8 cellular contexts compared by ENCODE assay signal in the genomic region with DNA sequence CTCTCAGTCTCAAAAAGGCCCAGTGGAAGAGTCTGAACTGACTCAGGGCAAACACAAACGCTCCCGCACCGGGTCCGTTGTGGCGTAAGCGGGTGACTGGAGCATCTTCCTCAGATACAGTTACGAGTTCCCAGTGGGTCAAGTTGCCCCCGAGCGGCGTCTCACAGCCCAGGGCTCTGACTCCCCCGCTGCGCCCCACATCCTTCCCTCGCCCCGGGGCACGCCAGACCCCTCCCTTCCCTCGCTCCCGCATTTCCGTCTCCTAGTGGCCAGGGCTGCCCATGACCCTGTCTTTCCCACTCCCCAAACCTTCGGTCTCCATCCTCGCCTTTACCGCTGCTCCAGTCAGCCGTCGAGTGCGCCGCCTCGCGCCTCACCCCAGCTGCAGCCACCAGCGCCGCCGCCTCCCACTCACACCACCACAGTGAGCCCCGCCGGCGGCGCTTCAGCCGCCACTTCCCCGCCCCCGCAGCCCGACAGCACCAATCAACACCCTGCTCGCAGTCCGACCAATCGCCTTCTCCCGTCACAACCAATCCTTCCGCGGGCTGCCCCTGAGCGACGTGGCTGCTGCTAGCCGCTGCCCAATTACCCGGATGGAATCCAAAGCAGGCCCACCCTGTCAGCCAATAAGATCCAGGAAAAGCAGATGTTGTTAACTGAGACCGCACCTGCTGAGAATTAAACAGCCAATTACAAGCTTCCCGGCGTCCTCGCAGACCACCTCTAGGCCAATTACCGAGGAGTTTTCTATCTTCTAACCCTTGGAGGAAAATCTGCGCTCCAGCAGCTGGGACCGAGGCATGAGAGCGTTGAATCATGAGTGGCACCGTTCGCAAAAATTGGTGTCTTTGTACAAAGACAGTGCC. TPM values are rescaled to one million over a fixed set of nuclear protein-coding genes. Genes with fewer than 3 reads are reported as not detected.
DNase-seq lines count a peak whose midpoint lies in the region; ATAC-seq, FAIRE-seq and TF ChIP-seq lines count a peak whose summit lies in the region.

TDRKH (minus strand) TSS at position 430 of the 869 bp plus-strand sequence. CDS start 7,478 bp downstream, outside the sequence.

- ATAC-seq in HG02642 (IDR thresholded peaks at IDR 0.05; ENCODE audit: poor library complexity, unreplicated experiment) (peak; percentile 96), Right ventricle myocardium superior (ENCODE audit: poor library complexity) (peak; percentile 99), pancreas (peak; percentile 96 to 99 (median 98))
- ATAC-seq in activated naive CD8-positive, alpha-beta T cell treated with anti-CD3 and anti-CD28 coated beads, Interleukin-2, amount 10 ng/mL, durations not matched to agents 7 days and 5 days (ENCODE audit: low read depth): peak; percentile 97

- 0 to 1% methylated on average over 58 of the region's 58 CpGs for WGBS in pancreas, 2 donors
- 1% methylated on average over 58 of the region's 58 CpGs for WGBS in tibial nerve, 2 donors

- TF ChIP-seq POLR2A in tibial nerve (IDR thresholded peaks at IDR 0.05): peak; percentile 10 to 74

- H4K20me1 ChIP-seq in SU-DHL-6 (ENCODE audit: low read depth, low read length): no peaks in the 10 kb centered on the region

- H3K27ac ChIP-seq in SU-DHL-6 (ENCODE audit: low read depth, low read length): no peak within 1 kb of the TSS
- peak within 1 kb of the TSS; percentile 30 to 62 (median 50) for H3K27ac ChIP-seq in pancreas
- H3K27ac ChIP-seq in tibial nerve: peak within 1 kb of the TSS in 3 of 4 donors; percentile 56 to 71 (median 57)

- H3K36me3 ChIP-seq in SU-DHL-6 (ENCODE audit: low read length): no peaks in the 10 kb centered on the region
- no peaks in the 10 kb centered on the region for H3K36me3 ChIP-seq in pancreas
- peaks cover 0 to 6% (median 0%) of the 10 kb centered on the region in 3 donors for H3K36me3 ChIP-seq in tibial nerve

- H3K9me3 Mint-ChIP-seq in activated naive CD8-positive, alpha-beta T cell treated with anti-CD3 and anti-CD28 coated beads, Interleukin-2, amount 10 ng/mL, durations not matched to agents 7 days and 5 days: no peaks in the 10 kb centered on the region

- no peaks in the 10 kb centered on the region for H3K36me3 Mint-ChIP-seq in activated naive CD8-positive, alpha-beta T cell treated with anti-CD3 and anti-CD28 coated beads, Interleukin-2, amount 10 ng/mL, durations not matched to agents 7 days and 5 days

- DNase-seq in GM12864 (ENCODE audit: low read depth) (peak; percentile 98), NCI-H1105 (lab: John Stamatoyannopoulos, UW) (peak; percentile 99), Right ventricle myocardium superior (peak; percentile 98), pancreas (peak; percentile 94 to 99 (median 99)), tibial nerve (ENCODE audit: low spot score in 2 of 2) (peak; percentile 95 to 97)
- peak; percentile 95 for DNase-seq in activated naive CD8-positive, alpha-beta T cell treated with anti-CD3 and anti-CD28 coated beads, Interleukin-2, amount 10 ng/mL, durations not matched to agents 7 days and 5 days

- H3K4me3 Mint-ChIP-seq in activated naive CD8-positive, alpha-beta T cell treated with anti-CD3 and anti-CD28 coated beads, Interleukin-2, amount 10 ng/mL, durations not matched to agents 7 days and 5 days: peak within 1 kb of the TSS; percentile 92

- POLR2A ChIA-PET in activated naive CD8-positive, alpha-beta T cell treated with anti-CD3 and anti-CD28 coated beads, Interleukin-2, amount 10 ng/mL, durations not matched to agents 7 days and 5 days (lab: Charles Lee): interaction anchor here (0.9 to 2.2 kb wide), 2 partner anchors 14 to 27 kb away, joined by 3 to 17 read pairs; partner anchors contain the start of gene MRPL9

- H3F3A ChIP-seq in SU-DHL-6 (ENCODE audit: insufficient read depth): peaks cover 8% of the 10 kb centered on the region; the same call in 1 of the 2 replicates

- H3K9ac ChIP-seq in SU-DHL-6 (ENCODE audit: low read length): peak within 1 kb of the TSS; percentile 67

- H3K27me3 ChIP-seq in SU-DHL-6 (ENCODE audit: low read length) (no peaks in the 10 kb centered on the region), pancreas (no peaks in the 10 kb centered on the region), tibial nerve (no peaks in the 10 kb centered on the region)

- H3K9me3 ChIP-seq in SU-DHL-6 (ENCODE audit: insufficient read depth, low read length) (no peaks in the 10 kb centered on the region), pancreas (no peaks in the 10 kb centered on the region), tibial nerve (no peaks in the 10 kb centered on the region)

- no peaks in the 10 kb centered on the region for H3K9me2 ChIP-seq in SU-DHL-6 (replicated peaks; ENCODE audit: insufficient read depth, low read length)

- FAIRE-seq in pancreas (lab: Jason Lieb, UNC): peak; percentile 98

- H3K4me1 ChIP-seq in pancreas: peaks cover 0 to 11% (median 0%) of the 10 kb centered on the region in 3 donors
- H3K4me1 ChIP-seq in tibial nerve: peaks cover 0 to 19% (median 0%) of the 10 kb centered on the region in 4 donors

- H3K4me1 Mint-ChIP-seq in activated naive CD8-positive, alpha-beta T cell treated with anti-CD3 and anti-CD28 coated beads, Interleukin-2, amount 10 ng/mL, durations not matched to agents 7 days and 5 days: peaks cover 16% of the 10 kb centered on the region

- no peaks in the 10 kb centered on the region for H3K79me2 ChIP-seq in SU-DHL-6 (ENCODE audit: insufficient read depth, low read length)

- H3K4me3 ChIP-seq in GM12864 (ENCODE audit: low read depth, low read length) (peak within 1 kb of the TSS; percentile 77), SU-DHL-6 (ENCODE audit: insufficient read depth, low read length, poor library complexity, severe bottlenecking) (peak within 1 kb of the TSS; percentile 74), pancreas (peak within 1 kb of the TSS; percentile 49 to 69 (median 62)), tibial nerve (peak within 1 kb of the TSS; percentile 54 to 69 (median 63))

- intact Hi-C loops in Right ventricle myocardium superior (cut with DNase I): no loop called here
- intact Hi-C loops in pancreas (cut with DNase I): no loop called here

- peak within 1 kb of the TSS; percentile 81 for H3K4me2 ChIP-seq in SU-DHL-6 (ENCODE audit: low read depth, low read length, poor library complexity, severe bottlenecking)

- TF ChIP-seq CTCF in GM12864 (IDR thresholded peaks at IDR 0.05; ENCODE audit: low read depth, low read length, missing control alignments) (peak; percentile 29), SU-DHL-6 (IDR thresholded peaks at IDR 0.05; ENCODE audit: insufficient read depth, low read length, poor library complexity, severe bottlenecking) (peak; percentile 23), pancreas (IDR thresholded peaks at IDR 0.05) (peak in 1 of 4 donors; percentile 6), tibial nerve (IDR thresholded peaks at IDR 0.05) (peak in 4 of 5 experiments; percentile 15 to 76 (median 36))

- peak; percentile 20 to 74 for TF ChIP-seq EP300 in tibial nerve (IDR thresholded peaks at IDR 0.05)

- peak within 1 kb of the TSS; percentile 90 for H3K27ac Mint-ChIP-seq in activated naive CD8-positive, alpha-beta T cell treated with anti-CD3 and anti-CD28 coated beads, Interleukin-2, amount 10 ng/mL, durations not matched to agents 7 days and 5 days

- no peaks in the 10 kb centered on the region for H3K27me3 Mint-ChIP-seq in activated naive CD8-positive, alpha-beta T cell treated with anti-CD3 and anti-CD28 coated beads, Interleukin-2, amount 10 ng/mL, durations not matched to agents 7 days and 5 days

- H2AFZ ChIP-seq in SU-DHL-6 (ENCODE audit: low read depth, low read length, severe bottlenecking): peak within 1 kb of the TSS; percentile 95

RNA-seq across cellular contexts. Expression of gene TDRKH, which starts in this region (rescaled TPM):
- 10 to 100 TPM; 15.9 to 16.1 TPM for total RNA-seq in activated naive CD8-positive, alpha-beta T cell treated with anti-CD3 and anti-CD28 coated beads, Interleukin-2, amount 10 ng/mL, durations not matched to agents 7 days and 5 days
- total RNA-seq in Right ventricle myocardium superior (4.5 TPM), pancreas (1 to 10 TPM; 2.6 to 7.5 (median 4.1) TPM), tibial nerve (1 to 10 TPM; 2.2 to 8.0 (median 7.0) TPM)
- 1 to 10 TPM; 2.6 to 4.2 TPM for polyA plus RNA-seq in pancreas
